In genomic region chr2:14492920-14493503, GRCh38 we compare ENCODE assay signal across 13 cellular contexts.
DNase-seq lines count a peak whose midpoint lies in the region; ATAC-seq and TF ChIP-seq lines count a peak whose summit lies in the region.
"Had no signal": no experiment of that assay in that cellular context is flagged by ENCODE, and none has a peak within 500 bp of the region (broad histone marks: within the 10 kb centered on the region; RNA-seq: fewer than 3 reads in every experiment).

No MANE protein-coding gene starts in this region.

- H3K27ac Mint-ChIP-seq in mesothelial cell of epicardium: no peak overlapping the region

- no peak for ATAC-seq in GM19324 (IDR thresholded peaks at IDR 0.05; ENCODE audit: low FRiP score, unreplicated experiment)
- ATAC-seq in GM18870 (IDR thresholded peaks at IDR 0.05; ENCODE audit: unreplicated experiment): no peak

- no peaks in the 10 kb centered on the region for H4K20me1 ChIP-seq in hepatocyte (ENCODE audit: insufficient read depth, poor library complexity, severe bottlenecking)

- no peaks in the 10 kb centered on the region for H3K27me3 Mint-ChIP-seq in mesothelial cell of epicardium (ENCODE audit: low read depth)

- peaks cover 4% of the 10 kb centered on the region for H3K9me3 Mint-ChIP-seq in mesothelial cell of epicardium

- H3K9me2 ChIP-seq in hepatocyte (replicated peaks; ENCODE audit: insufficient read depth): no peaks in the 10 kb centered on the region

- no peak overlapping the region for H3K4me2 ChIP-seq in hepatocyte

- H3K4me3 Mint-ChIP-seq in mesothelial cell of epicardium: no peak overlapping the region

- H3K27me3 ChIP-seq in hepatocyte: no peaks in the 10 kb centered on the region
- H3K27me3 ChIP-seq: neutrophil had no signal

- DNase-seq in A172 (ENCODE audit: low spot score) (peak; percentile 92), HS-5 (ENCODE audit: low read depth) (peak; percentile 96), amniotic stem cell (lab: John Stamatoyannopoulos, UW) (peak; percentile 64), hepatocyte (ENCODE audit: low spot score) (peak; percentile 7), mesothelial cell of epicardium (ENCODE audit: low spot score in 2 of 2, unreplicated experiment in 2 of 2) (no peak), inferior parietal cortex (ENCODE audit: extremely low spot score) (no peak)
- DNase-seq: GF-D8; NCI-H1930; stimulated activated CD4-positive, alpha-beta T cell treated with anti-CD3 and anti-CD28 coated beads, Interleukin-2, amount 100 ng/mL, for 48 hours had no signal

- WGBS in hepatocyte (ENCODE audit: low lambda C conversion rate, missing lambda C conversion rate): 49% methylated on average over 3 of the region's 3 CpGs

- TF ChIP-seq CTCF in hepatocyte (IDR thresholded peaks at IDR 0.05; ENCODE audit: poor library complexity) (no peak), mesothelial cell of epicardium (IDR thresholded peaks at IDR 0.05; ENCODE audit: unreplicated experiment) (no peak)

- H2AFZ ChIP-seq in hepatocyte: no peak overlapping the region

- no peak overlapping the region for H3K27ac ChIP-seq in hepatocyte
- H3K27ac ChIP-seq: coronary artery, neutrophil had no signal

- no peaks in the 10 kb centered on the region for H3K79me2 ChIP-seq in hepatocyte

- H3K4me1 Mint-ChIP-seq in mesothelial cell of epicardium: no peaks in the 10 kb centered on the region

- H3K36me3 Mint-ChIP-seq in mesothelial cell of epicardium: no peaks in the 10 kb centered on the region

- H3K4me1 ChIP-seq in hepatocyte (ENCODE audit: insufficient read depth): peaks cover 5% of the 10 kb centered on the region

- H3K9me3 ChIP-seq in hepatocyte (ENCODE audit: low read depth): no peaks in the 10 kb centered on the region
- H3K9me3 ChIP-seq: neutrophil had no signal

- no peaks in the 10 kb centered on the region for H3K36me3 ChIP-seq in hepatocyte (replicated peaks; ENCODE audit: insufficient read depth, low read depth)
- H3K36me3 ChIP-seq: neutrophil had no signal

- H3K4me3 ChIP-seq in hepatocyte: no peak overlapping the region
- H3K4me3 ChIP-seq: coronary artery had no signal

Comparison
In these comparisons a context has a peak if more than half of its experiments do, and no peak if none do; other contexts are left out.
1. DNase-seq: peak in A172 (single experiment), HS-5 (single experiment), amniotic stem cell (single experiment) and hepatocyte (single experiment); none in mesothelial cell of epicardium (0 of 2) and inferior parietal cortex (single experiment).